1 cellular context compared by ENCODE assay signal in the genomic region with DNA sequence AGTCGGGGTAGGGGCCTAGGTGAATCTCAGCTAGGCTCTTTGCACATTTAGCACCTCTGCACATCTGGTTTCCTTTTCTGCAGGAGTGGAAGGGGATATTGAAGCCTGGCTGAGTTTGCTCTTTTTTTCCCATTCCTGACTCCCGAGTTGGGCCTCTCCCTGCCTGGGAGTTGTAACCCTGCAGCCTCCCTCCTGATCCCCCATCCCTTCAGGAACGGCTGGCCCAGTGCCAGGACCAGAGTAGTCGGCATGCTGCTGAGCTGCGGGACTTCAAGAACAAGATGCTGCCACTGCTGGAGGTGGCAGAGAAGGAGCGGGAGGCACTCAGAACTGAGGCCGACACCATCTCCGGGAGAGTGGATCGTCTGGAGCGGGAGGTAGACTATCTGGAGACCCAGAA.
TF ChIP-seq lines count a peak whose summit lies in the region.

No MANE protein-coding gene starts in this region.

TF ChIP-seq in IMR-90, 13 proteins besides CTCF, POLR2A, EP300 and RAD21:
- TF ChIP-seq FOS (IDR thresholded peaks at IDR 0.05; ENCODE audit: low read depth, low read length) = no peak
- TF ChIP-seq NFE2L2 (IDR thresholded peaks at IDR 0.05; ENCODE audit: low read depth, low read length) = no peak
TF ChIP-seq in IMR-90: peak in this region for 0.
